ENCODE assay signal across 32 cellular contexts in the genomic region with DNA sequence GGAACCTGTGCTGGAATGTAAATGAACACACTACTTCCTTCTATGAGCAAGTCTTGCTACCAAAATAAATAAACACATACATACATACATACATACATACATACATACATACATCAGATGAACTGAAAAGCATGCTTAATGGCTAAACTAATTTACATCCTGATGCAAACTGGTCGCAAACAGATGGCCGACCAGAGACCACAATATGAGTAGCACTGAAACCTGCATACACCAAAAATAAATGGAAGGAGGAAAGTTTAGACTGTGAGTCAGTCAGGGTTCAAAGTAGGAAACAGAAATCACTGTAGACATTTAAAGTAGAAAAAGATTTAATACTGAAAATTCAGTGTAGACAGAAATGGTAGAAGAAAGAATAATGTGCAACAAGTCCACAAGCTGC.
"Had no signal": no experiment of that assay in that cellular context is flagged by ENCODE, and none has a peak within 500 bp of the region (broad histone marks: within the 10 kb centered on the region; RNA-seq: fewer than 3 reads in every experiment).

No MANE protein-coding gene starts in this region.

- H3K9me3 ChIP-seq: adrenal gland, ascending aorta, body of pancreas, breast epithelium had no signal

- H3K27ac ChIP-seq: adrenal gland, ascending aorta, body of pancreas, brain microvascular endothelial cell, breast epithelium, cardiac muscle cell had no signal

- DNase-seq: activated effector memory CD4-positive, alpha-beta T cell treated with anti-CD3 and anti-CD28 coated beads, Interleukin-2, amount 50 U/mL, for 16 hours; activated effector memory CD4-positive, alpha-beta T cell treated with Interleukin-2 at 50 U/mL for 16 hours; activated gamma-delta T cell; activated gamma-delta T cell treated with Interleukin-2 at 50 U/mL for 16 hours; activated naive CD4-positive, alpha-beta T cell; activated naive CD4-positive, alpha-beta T cell treated with anti-CD3 and anti-CD28 coated beads for 36 hours; activated naive CD4-positive, alpha-beta T cell treated with anti-CD3 and anti-CD28 coated beads, Interleukin-2, amount 10 ng/mL, durations not matched to agents 7 days and 5 days; activated naive CD4-positive, alpha-beta T cell treated with anti-CD3 and anti-CD28 coated beads, Interleukin-2, amount 50 U/mL, for 16 hours; activated naive CD4-positive, alpha-beta T cell treated with Interleukin-2 at 50 U/mL for 16 hours; activated naive CD8-positive, alpha-beta T cell treated with anti-CD3 and anti-CD28 coated beads for 36 hours; activated naive CD8-positive, alpha-beta T cell treated with anti-CD3 and anti-CD28 coated beads, Interleukin-2, amount 10 ng/mL, durations not matched to agents 7 days and 5 days; activated naive CD8-positive, alpha-beta T cell treated with anti-CD3 and anti-CD28 coated beads, Interleukin-2, amount 50 U/mL, for 24 hours; activated T-cell treated with anti-CD3 and anti-CD28 coated beads, Interleukin-2, amount 50 U/mL, for 1 hour; activated T-cell treated with anti-CD3 and anti-CD28 coated beads, Interleukin-2, amount 50 U/mL, for 24 hours; activated T-cell treated with anti-CD3 and anti-CD28 coated beads, Interleukin-2, amount 50 U/mL, for 4 hours; activated T-cell treated with anti-CD3 and anti-CD28 coated beads, Interleukin-2, amount 50 U/mL, for 48 hours; activated T-cell treated with anti-CD3 and anti-CD28 coated beads, Interleukin-2, amount 50 U/mL, for 72 hours; adrenal gland; amniotic stem cell; amygdala; anterior cingulate cortex; aorta; body of pancreas; brain microvascular endothelial cell; caudate nucleus; central memory CD4-positive, alpha-beta T cell; cerebellar nuclear complex had no signal

- H3K36me3 ChIP-seq: adrenal gland, ascending aorta, brain microvascular endothelial cell, breast epithelium, cardiac muscle cell had no signal

- H3K27me3 ChIP-seq: adrenal gland, ascending aorta, body of pancreas, brain microvascular endothelial cell, breast epithelium, cardiac muscle cell had no signal

- ATAC-seq: activated naive CD4-positive, alpha-beta T cell treated with anti-CD3 and anti-CD28 coated beads, Interleukin-2, amount 50 U/mL, for 72 hours; activated naive CD8-positive, alpha-beta T cell treated with anti-CD3 and anti-CD28 coated beads, Interleukin-2, amount 50 U/mL, for 24 hours; activated T-cell treated with anti-CD3 and anti-CD28 coated beads, Interleukin-2, amount 50 U/mL, for 4 hours; activated T-cell treated with anti-CD3 and anti-CD28 coated beads, Interleukin-2, amount 50 U/mL, for 72 hours; activated T-helper 17 cell treated with anti-CD3 and anti-CD28 coated beads, Interleukin-2, amount 50 U/mL, for 72 hours; body of pancreas had no signal

- H3K4me3 ChIP-seq: adrenal gland, ascending aorta, body of pancreas, breast epithelium, cardiac muscle cell had no signal

- H3K4me1 ChIP-seq: adrenal gland, ascending aorta, body of pancreas, breast epithelium had no signal
